In the genomic region with DNA sequence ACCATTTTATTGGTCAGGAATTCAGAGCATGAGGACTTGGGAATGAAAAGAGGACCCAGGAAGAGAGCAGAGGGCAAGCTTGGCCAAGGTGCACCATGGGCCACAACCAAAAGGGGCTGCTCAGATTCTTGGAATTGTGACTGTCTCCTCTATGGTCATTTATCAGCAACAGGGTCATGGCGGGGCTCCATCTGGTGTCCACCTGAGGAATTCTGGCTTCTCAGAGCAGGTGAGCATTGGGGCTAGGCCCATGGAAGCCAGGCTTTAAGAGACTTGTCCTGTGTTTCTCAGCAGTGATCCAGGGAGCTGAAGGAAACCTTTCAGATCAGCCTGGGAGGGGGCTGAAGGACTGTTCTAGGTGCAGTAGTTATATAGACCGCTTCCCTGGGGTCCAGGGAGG, we compare ENCODE assay signal across 1 cellular context.
A peak's percentile ranks its signal among the peaks of the same experiment; 100 is the strongest.
TF ChIP-seq lines count a peak whose summit lies in the region.

No MANE protein-coding gene starts in this region.

TF ChIP-seq in HepG2, 621 proteins besides CTCF, POLR2A, EP300 and RAD21:
- TF ChIP-seq, protein P1, sequence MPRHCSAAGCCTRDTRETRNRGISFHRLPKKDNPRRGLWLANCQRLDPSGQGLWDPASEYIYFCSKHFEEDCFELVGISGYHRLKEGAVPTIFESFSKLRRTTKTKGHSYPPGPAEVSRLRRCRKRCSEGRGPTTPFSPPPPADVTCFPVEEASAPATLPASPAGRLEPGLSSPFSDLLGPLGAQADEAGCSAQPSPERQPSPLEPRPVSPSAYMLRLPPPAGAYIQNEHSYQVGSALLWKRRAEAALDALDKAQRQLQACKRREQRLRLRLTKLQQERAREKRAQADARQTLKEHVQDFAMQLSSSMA (CRISPR knock-in tag; IDR thresholded peaks at IDR 0.05), result no peak
- no peak for TF ChIP-seq ZMYM3 (CRISPR knock-in tag; IDR thresholded peaks at IDR 0.05)
- TF ChIP-seq, protein P2, sequence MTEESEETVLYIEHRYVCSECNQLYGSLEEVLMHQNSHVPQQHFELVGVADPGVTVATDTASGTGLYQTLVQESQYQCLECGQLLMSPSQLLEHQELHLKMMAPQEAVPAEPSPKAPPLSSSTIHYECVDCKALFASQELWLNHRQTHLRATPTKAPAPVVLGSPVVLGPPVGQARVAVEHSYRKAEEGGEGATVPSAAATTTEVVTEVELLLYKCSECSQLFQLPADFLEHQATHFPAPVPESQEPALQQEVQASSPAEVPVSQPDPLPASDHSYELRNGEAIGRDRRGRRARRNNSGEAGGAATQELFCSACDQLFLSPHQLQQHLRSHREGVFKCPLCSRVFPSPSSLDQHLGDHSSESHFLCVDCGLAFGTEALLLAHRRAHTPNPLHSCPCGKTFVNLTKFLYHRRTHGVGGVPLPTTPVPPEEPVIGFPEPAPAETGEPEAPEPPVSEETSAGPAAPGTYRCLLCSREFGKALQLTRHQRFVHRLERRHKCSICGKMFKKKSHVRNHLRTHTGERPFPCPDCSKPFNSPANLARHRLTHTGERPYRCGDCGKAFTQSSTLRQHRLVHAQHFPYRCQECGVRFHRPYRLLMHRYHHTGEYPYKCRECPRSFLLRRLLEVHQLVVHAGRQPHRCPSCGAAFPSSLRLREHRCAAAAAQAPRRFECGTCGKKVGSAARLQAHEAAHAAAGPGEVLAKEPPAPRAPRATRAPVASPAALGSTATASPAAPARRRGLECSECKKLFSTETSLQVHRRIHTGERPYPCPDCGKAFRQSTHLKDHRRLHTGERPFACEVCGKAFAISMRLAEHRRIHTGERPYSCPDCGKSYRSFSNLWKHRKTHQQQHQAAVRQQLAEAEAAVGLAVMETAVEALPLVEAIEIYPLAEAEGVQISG (CRISPR knock-in tag; IDR thresholded peaks at IDR 0.05), result peak; percentile 92
- TF ChIP-seq, protein P3, sequence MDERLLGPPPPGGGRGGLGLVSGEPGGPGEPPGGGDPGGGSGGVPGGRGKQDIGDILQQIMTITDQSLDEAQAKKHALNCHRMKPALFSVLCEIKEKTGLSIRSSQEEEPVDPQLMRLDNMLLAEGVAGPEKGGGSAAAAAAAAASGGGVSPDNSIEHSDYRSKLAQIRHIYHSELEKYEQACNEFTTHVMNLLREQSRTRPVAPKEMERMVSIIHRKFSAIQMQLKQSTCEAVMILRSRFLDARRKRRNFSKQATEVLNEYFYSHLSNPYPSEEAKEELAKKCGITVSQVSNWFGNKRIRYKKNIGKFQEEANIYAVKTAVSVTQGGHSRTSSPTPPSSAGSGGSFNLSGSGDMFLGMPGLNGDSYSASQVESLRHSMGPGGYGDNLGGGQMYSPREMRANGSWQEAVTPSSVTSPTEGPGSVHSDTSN (CRISPR knock-in tag; IDR thresholded peaks at IDR 0.05), result no peak
- TF ChIP-seq SMC3 (IDR thresholded peaks at IDR 0.05; ENCODE audit: low read length), result peak; percentile 75
- 0 out of 2 replicates have a peak, but pooled peaks have one; percentile 31 for TF ChIP-seq ZBTB7B (CRISPR knock-in tag; IDR thresholded peaks at IDR 0.05)
- TF ChIP-seq MTA3 (CRISPR knock-in tag; IDR thresholded peaks at IDR 0.05), result no peak
- TF ChIP-seq SALL1 (CRISPR knock-in tag; IDR thresholded peaks at IDR 0.05), result 0 out of 2 replicates have a peak, but pooled peaks have one; percentile 13
- peak; percentile 63 for TF ChIP-seq STAG1 (CRISPR knock-in tag; IDR thresholded peaks at IDR 0.05)
- TF ChIP-seq ZFX (CRISPR knock-in tag; IDR thresholded peaks at IDR 0.05; ENCODE audit: low read depth), result peak; percentile 37; the same call in 1 of the 2 replicates
